ENCODE assay signal across 18 cellular contexts in the genomic region with DNA sequence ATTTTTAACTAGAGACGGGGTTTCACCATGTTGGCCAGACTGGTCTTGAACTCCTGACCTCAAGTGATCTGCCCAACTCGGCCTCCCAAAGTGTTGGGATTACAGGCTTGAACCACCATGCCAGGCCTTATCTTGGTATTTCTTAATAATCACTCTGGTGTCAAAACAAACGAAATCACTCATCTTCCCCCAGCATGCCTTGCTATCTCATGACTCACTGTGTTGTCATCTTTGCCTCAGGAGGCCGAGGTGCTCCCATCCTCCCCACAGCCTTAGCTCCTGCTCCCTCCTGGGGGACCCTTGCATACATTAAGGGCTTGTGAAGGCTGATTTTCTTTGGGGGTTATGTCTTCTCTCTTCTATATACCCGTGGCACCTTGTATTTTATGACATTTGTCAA.
DNase-seq lines count a peak whose midpoint lies in the region; TF ChIP-seq lines count a peak whose summit lies in the region.
"Had no signal": no experiment of that assay in that cellular context is flagged by ENCODE, and none has a peak within 500 bp of the region (broad histone marks: within the 10 kb centered on the region; RNA-seq: fewer than 3 reads in every experiment).

No MANE protein-coding gene starts in this region.

- H3K4me3 Mint-ChIP-seq in osteocyte (ENCODE audit: unreplicated experiment) = no peak overlapping the region
- H3K4me3 Mint-ChIP-seq: activated CD8-positive, alpha-beta T cell treated with anti-CD3 and anti-CD28 coated beads, Interleukin-2, amount 10 ng/mL, durations not matched to agents 7 days and 5 days; brain; stimulated activated memory B cell treated with anti-CD40 and anti-IgM and Interleukin-4, amounts not matched to agents 10 μg/mL and 1 μg/mL and 100 μg/mL, for 72 hours; WTC11 had no signal

- DNase-seq in EL = peak; percentile 31
- DNase-seq in M059J (ENCODE audit: low read depth) = peak; percentile 69
- peak; percentile 5 for DNase-seq in amniotic epithelial cell (ENCODE audit: low read depth)
- peak; percentile 44 for DNase-seq in kidney tubule cell (ENCODE audit: low spot score)
- DNase-seq in NCI-H510A treated with DMSO at 0.1 percent for 48 hours (lab: John Stamatoyannopoulos, UW) = no peak
- no peak for DNase-seq in stimulated activated CD4-positive, alpha-beta T cell treated with anti-CD3 and anti-CD28 coated beads, Interleukin-15, amount 100 ng/mL, for 24 hours
- DNase-seq in SW 1271 (lab: John Stamatoyannopoulos, UW) = no peak
- DNase-seq in osteocyte (ENCODE audit: extremely low spot score, unreplicated experiment) = no peak
- DNase-seq: activated CD8-positive, alpha-beta T cell treated with anti-CD3 and anti-CD28 coated beads, Interleukin-2, amount 10 ng/mL, durations not matched to agents 7 days and 5 days; activated T-cell treated with anti-CD3 and anti-CD28 coated beads, Interleukin-2, amount 50 U/mL, for 48 hours; H7; left ventricle myocardium inferior; NCI-H1436; right cardiac atrium had no signal

- H3K4me1 Mint-ChIP-seq in osteocyte (ENCODE audit: unreplicated experiment) = no peaks in the 10 kb centered on the region
- H3K4me1 Mint-ChIP-seq: brain; stimulated activated memory B cell treated with anti-CD40 and anti-IgM and Interleukin-4, amounts not matched to agents 10 μg/mL and 1 μg/mL and 100 μg/mL, for 72 hours had no signal

- TF ChIP-seq CTCF in osteocyte (IDR thresholded peaks at IDR 0.05) = no peak

- H3K9me3 Mint-ChIP-seq in osteocyte (ENCODE audit: unreplicated experiment) = no peaks in the 10 kb centered on the region
- H3K9me3 Mint-ChIP-seq: activated naive CD4-positive, alpha-beta T cell treated with anti-CD3 and anti-CD28 coated beads, Interleukin-2, amount 50 U/mL, for 72 hours; brain; stimulated activated memory B cell treated with anti-CD40 and anti-IgM and Interleukin-4, amounts not matched to agents 10 μg/mL and 1 μg/mL and 100 μg/mL, for 72 hours had no signal

- H3K27me3 Mint-ChIP-seq in osteocyte (ENCODE audit: unreplicated experiment) = no peaks in the 10 kb centered on the region

- no peaks in the 10 kb centered on the region for H3K36me3 Mint-ChIP-seq in osteocyte (ENCODE audit: unreplicated experiment)
- H3K36me3 Mint-ChIP-seq: activated naive CD4-positive, alpha-beta T cell treated with anti-CD3 and anti-CD28 coated beads, Interleukin-2, amount 50 U/mL, for 72 hours; brain; stimulated activated memory B cell treated with anti-CD40 and anti-IgM and Interleukin-4, amounts not matched to agents 10 μg/mL and 1 μg/mL and 100 μg/mL, for 72 hours had no signal

- H3K27ac Mint-ChIP-seq in osteocyte (ENCODE audit: unreplicated experiment) = no peak overlapping the region
- H3K27ac Mint-ChIP-seq: activated CD8-positive, alpha-beta T cell treated with anti-CD3 and anti-CD28 coated beads, Interleukin-2, amount 10 ng/mL, durations not matched to agents 7 days and 5 days; activated naive CD4-positive, alpha-beta T cell treated with anti-CD3 and anti-CD28 coated beads, Interleukin-2, amount 50 U/mL, for 72 hours; brain; stimulated activated memory B cell treated with anti-CD40 and anti-IgM and Interleukin-4, amounts not matched to agents 10 μg/mL and 1 μg/mL and 100 μg/mL, for 72 hours; WTC11 had no signal

Comparison
In these comparisons a context has a peak if more than half of its experiments do, and no peak if none do; other contexts are left out.
1. DNase-seq: peak in EL (single experiment), M059J (single experiment), amniotic epithelial cell (single experiment) and kidney tubule cell (single experiment); none in NCI-H510A treated with DMSO at 0.1 percent for 48 hours (single experiment), stimulated activated CD4-positive, alpha-beta T cell treated with anti-CD3 and anti-CD28 coated beads, Interleukin-15, amount 100 ng/mL, for 24 hours (single experiment), SW 1271 (0 of 2) and osteocyte (single experiment).